ENCODE assay signal across 21 cellular contexts in genomic region chr9:82808478-82808877, GRCh38.
"Had no signal": no experiment of that assay in that cellular context is flagged by ENCODE, and none has a peak within 500 bp of the region (broad histone marks: within the 10 kb centered on the region; RNA-seq: fewer than 3 reads in every experiment).

No MANE protein-coding gene starts in this region.

- H3K4me3 Mint-ChIP-seq: central memory CD8-positive, alpha-beta T cell; effector memory CD8-positive, alpha-beta T cell; memory B cell; naive thymus-derived CD4-positive, alpha-beta T cell; stimulated activated memory B cell treated with anti-CD40 and anti-IgM and Interleukin-4, amounts not matched to agents 10 μg/mL and 1 μg/mL and 100 μg/mL, for 72 hours; stimulated activated naive CD8-positive, alpha-beta T cell treated with anti-CD3 and anti-CD28 coated beads, Interleukin-15, Interleukin-2, amounts not matched to agents 100 ng/mL and 50 ng/mL, for 24 hours had no signal

- H3K4me1 Mint-ChIP-seq: central memory CD8-positive, alpha-beta T cell; memory B cell; naive thymus-derived CD4-positive, alpha-beta T cell; stimulated activated memory B cell treated with anti-CD40 and anti-IgM and Interleukin-4, amounts not matched to agents 10 μg/mL and 1 μg/mL and 100 μg/mL, for 72 hours had no signal

- DNase-seq: cortex of kidney; effector memory CD8-positive, alpha-beta T cell; esophagus squamous epithelium; foreskin fibroblast; glutamatergic neuron; kidney glomerular epithelial cell; naive thymus-derived CD4-positive, alpha-beta T cell; posterior cingulate gyrus; spleen; stimulated activated CD4-positive, alpha-beta T cell treated with anti-CD3 and anti-CD28 coated beads, Interleukin-15, amount 100 ng/mL, for 24 hours; stimulated activated CD4-positive, alpha-beta T cell treated with anti-CD3 and anti-CD28 coated beads, Interleukin-1b, Interleukin-23, amount 100 ng/mL, for 48 hours; stimulated activated CD4-positive, alpha-beta T cell treated with anti-CD3 and anti-CD28 coated beads, Interleukin-4, amount 100 ng/mL, for 24 hours; testis had no signal

- ATAC-seq: effector memory CD8-positive, alpha-beta T cell; gastroesophageal sphincter; left lobe of liver; naive thymus-derived CD4-positive, alpha-beta T cell; sciatic nerve; stimulated activated memory B cell treated with anti-CD40 and anti-IgM and Interleukin-4, amounts not matched to agents 10 μg/mL and 1 μg/mL and 100 μg/mL, for 72 hours had no signal

- H3K4me1 ChIP-seq: esophagus squamous epithelium, gastroesophageal sphincter, spleen, testis, tibial nerve had no signal

- H3K27ac Mint-ChIP-seq: effector memory CD8-positive, alpha-beta T cell; memory B cell; naive thymus-derived CD4-positive, alpha-beta T cell; stimulated activated memory B cell treated with anti-CD40 and anti-IgM and Interleukin-4, amounts not matched to agents 10 μg/mL and 1 μg/mL and 100 μg/mL, for 72 hours; stimulated activated naive CD8-positive, alpha-beta T cell treated with anti-CD3 and anti-CD28 coated beads, Interleukin-15, Interleukin-2, amounts not matched to agents 100 ng/mL and 50 ng/mL, for 24 hours had no signal

- H3K4me3 ChIP-seq: esophagus squamous epithelium, gastroesophageal sphincter, spleen, testis, tibial nerve had no signal

- H3K27me3 Mint-ChIP-seq: central memory CD8-positive, alpha-beta T cell; effector memory CD8-positive, alpha-beta T cell; memory B cell; stimulated activated memory B cell treated with anti-CD40 and anti-IgM and Interleukin-4, amounts not matched to agents 10 μg/mL and 1 μg/mL and 100 μg/mL, for 72 hours; stimulated activated naive CD8-positive, alpha-beta T cell treated with anti-CD3 and anti-CD28 coated beads, Interleukin-15, Interleukin-2, amounts not matched to agents 100 ng/mL and 50 ng/mL, for 24 hours had no signal

- H3K27ac ChIP-seq: esophagus squamous epithelium, gastroesophageal sphincter, spleen, testis, tibial nerve had no signal

- H3K9me3 ChIP-seq: esophagus squamous epithelium, gastroesophageal sphincter, testis, tibial nerve had no signal

- H3K27me3 ChIP-seq: esophagus squamous epithelium, gastroesophageal sphincter, spleen, testis, tibial nerve had no signal

- H3K36me3 Mint-ChIP-seq: memory B cell; naive thymus-derived CD4-positive, alpha-beta T cell; stimulated activated memory B cell treated with anti-CD40 and anti-IgM and Interleukin-4, amounts not matched to agents 10 μg/mL and 1 μg/mL and 100 μg/mL, for 72 hours had no signal

- H3K9me3 Mint-ChIP-seq: memory B cell; stimulated activated naive CD8-positive, alpha-beta T cell treated with anti-CD3 and anti-CD28 coated beads, Interleukin-15, Interleukin-2, amounts not matched to agents 100 ng/mL and 50 ng/mL, for 24 hours had no signal

- H3K36me3 ChIP-seq: esophagus squamous epithelium, gastroesophageal sphincter, spleen, tibial nerve had no signal
